In genomic region chr18:39667905-39668304, GRCh38 we compare ENCODE assay signal across 31 cellular contexts.
A peak's percentile ranks its signal among the peaks of the same experiment; 100 is the strongest.
DNase-seq lines count a peak whose midpoint lies in the region; ATAC-seq and TF ChIP-seq lines count a peak whose summit lies in the region.
"Had no signal": no experiment of that assay in that cellular context is flagged by ENCODE, and none has a peak within 500 bp of the region (broad histone marks: within the 10 kb centered on the region; RNA-seq: fewer than 3 reads in every experiment).

No MANE protein-coding gene starts in this region.

- H2AFZ ChIP-seq in smooth muscle cell (ENCODE audit: low read depth), result no peak overlapping the region

- H3K27me3 ChIP-seq in RWPE2 (ENCODE audit: insufficient read depth, poor library complexity, severe bottlenecking) (no peaks in the 10 kb centered on the region), smooth muscle cell (ENCODE audit: low read depth) (no peaks in the 10 kb centered on the region)
- H3K27me3 ChIP-seq: esophagus muscularis mucosa, ovary had no signal

- peak; percentile 45 for DNase-seq in ELR (ENCODE audit: low read depth)
- no peak for DNase-seq in RWPE2 (ENCODE audit: low spot score)
- no peak for DNase-seq in epithelial cell of prostate (ENCODE audit: low read depth, low spot score)
- DNase-seq in renal cortical epithelial cell (ENCODE audit: low read depth), result peak; percentile 8
- DNase-seq in NCI-H526 treated with DMSO at 0.1 percent for 48 hours (lab: John Stamatoyannopoulos, UW), result no peak
- no peak for DNase-seq in smooth muscle cell (lab: John Stamatoyannopoulos, UW; ENCODE audit: unreplicated experiment)
- DNase-seq in SK-N-DZ (ENCODE audit: low spot score), result no peak
- no peak for DNase-seq in Kasumi-1 (lab: John Stamatoyannopoulos, UW)
- DNase-seq: activated CD4-positive, alpha-beta T cell treated with anti-CD3 and anti-CD28 coated beads for 4 hours; activated T-cell treated with anti-CD3 and anti-CD28 coated beads for 4 hours; amygdala; caudate nucleus; cortex of kidney; GOT3; immature natural killer cell; KBM-7; mesendoderm; MM.1S; NCI-H1105 treated with DMSO at 0.1 percent for 48 hours; NCI-H187 treated with DMSO at 0.1 percent for 48 hours; NCI-H524; ovary; retina; SHP77 treated with DMSO at 0.1 percent for 48 hours; small intestine; stimulated activated naive CD4-positive, alpha-beta T cell had no signal

- no peaks in the 10 kb centered on the region for H3K36me3 ChIP-seq in RWPE2 (ENCODE audit: low read depth)
- H3K36me3 ChIP-seq in smooth muscle cell (ENCODE audit: low read depth), result no peaks in the 10 kb centered on the region
- H3K36me3 ChIP-seq: esophagus muscularis mucosa, ovary had no signal

- H3K27ac ChIP-seq in RWPE2 (ENCODE audit: poor library complexity, severe bottlenecking), result peak overlapping the region; percentile 31
- peak overlapping the region; percentile 10 for H3K27ac ChIP-seq in epithelial cell of prostate
- H3K27ac ChIP-seq in smooth muscle cell (ENCODE audit: low read depth), result no peak overlapping the region
- H3K27ac ChIP-seq: C4-2B, esophagus muscularis mucosa, ovary, VCaP had no signal

- H3K4me3 ChIP-seq in RWPE2 (ENCODE audit: severe bottlenecking) (no peak overlapping the region), smooth muscle cell (no peak overlapping the region)
- H3K4me3 ChIP-seq: esophagus muscularis mucosa, ovary had no signal

- no peaks in the 10 kb centered on the region for H3K79me2 ChIP-seq in smooth muscle cell (ENCODE audit: low read depth)

- H3K4me1 ChIP-seq in RWPE2 (ENCODE audit: insufficient read depth, poor library complexity, severe bottlenecking) (peaks cover 11% of the 10 kb centered on the region), smooth muscle cell (ENCODE audit: low read depth) (no peaks in the 10 kb centered on the region)
- H3K4me1 ChIP-seq: esophagus muscularis mucosa had no signal

- TF ChIP-seq CTCF in RWPE2 (IDR thresholded peaks at IDR 0.05; ENCODE audit: poor library complexity, severe bottlenecking) (no peak), smooth muscle cell (IDR thresholded peaks at IDR 0.05; ENCODE audit: borderline replicate concordance, insufficient read depth, poor library complexity, severe bottlenecking) (no peak)

- H4K20me1 ChIP-seq in smooth muscle cell (ENCODE audit: low read depth), result no peaks in the 10 kb centered on the region

- H3K9me3 ChIP-seq in RWPE2 (ENCODE audit: severe bottlenecking) (peaks cover under 1% of the 10 kb centered on the region), smooth muscle cell (replicated peaks; ENCODE audit: low read depth) (no peaks in the 10 kb centered on the region)
- H3K9me3 ChIP-seq: esophagus muscularis mucosa, ovary had no signal

- no peak overlapping the region for H3K4me2 ChIP-seq in smooth muscle cell

- H3K9ac ChIP-seq in smooth muscle cell (ENCODE audit: low read depth), result no peak overlapping the region

- peak; percentile 53 for ATAC-seq in RWPE2 (ENCODE audit: low read depth)
- ATAC-seq: activated naive CD4-positive, alpha-beta T cell treated with anti-CD3 and anti-CD28 coated beads, Interleukin-2, amount 50 U/mL, for 72 hours; left lobe of liver had no signal

- no peaks in the 10 kb centered on the region for H3F3A ChIP-seq in smooth muscle cell (ENCODE audit: low read depth)

Comparison
In these comparisons a context has a peak if more than half of its experiments do, and no peak if none do; other contexts are left out.
1. DNase-seq: peak in ELR (single experiment) and renal cortical epithelial cell (single experiment); none in RWPE2 (single experiment), epithelial cell of prostate (single experiment), NCI-H526 treated with DMSO at 0.1 percent for 48 hours (single experiment), smooth muscle cell (single experiment), SK-N-DZ (single experiment) and Kasumi-1 (0 of 2).